17 cellular contexts compared by ENCODE assay signal in genomic region chr5:124972703-124973102, GRCh38.
"Had no signal": no experiment of that assay in that cellular context is flagged by ENCODE, and none has a peak within 500 bp of the region (broad histone marks: within the 10 kb centered on the region; RNA-seq: fewer than 3 reads in every experiment).

No MANE protein-coding gene starts in this region.

- H3K79me2 ChIP-seq: parathyroid adenoma had no signal

- H3K4me1 ChIP-seq: ascending aorta, breast epithelium, esophagus squamous epithelium, parathyroid adenoma, sigmoid colon, upper lobe of left lung had no signal

- H3K27ac ChIP-seq: ascending aorta, breast epithelium, esophagus squamous epithelium, parathyroid adenoma, sigmoid colon, thoracic aorta, upper lobe of left lung had no signal

- H3K36me3 ChIP-seq: ascending aorta, breast epithelium, esophagus squamous epithelium, sigmoid colon, thoracic aorta, upper lobe of left lung had no signal

- FAIRE-seq: endothelial cell of umbilical vein had no signal

- H2AFZ ChIP-seq: parathyroid adenoma had no signal

- H3K9me3 ChIP-seq: ascending aorta, esophagus squamous epithelium, mucosa of descending colon, sigmoid colon, thoracic aorta, upper lobe of left lung had no signal

- DNase-seq: activated CD4-positive, alpha-beta T cell treated with anti-CD3 and anti-CD28 coated beads, Interleukin-2, amount 50 U/mL, for 4 hours; activated effector memory CD4-positive, alpha-beta T cell treated with anti-CD3 and anti-CD28 coated beads, Interleukin-2, amount 50 U/mL, for 16 hours; activated T-cell treated with anti-CD3 and anti-CD28 coated beads, Interleukin-2, amount 50 U/mL, for 72 hours; effector CD8-positive, alpha-beta T cell; esophagus squamous epithelium; mucosa of descending colon; naive B cell; sigmoid colon; stimulated activated CD4-positive, alpha-beta T cell treated with anti-CD3 and anti-CD28 coated beads, Interleukin-4, amount 100 ng/mL, for 4 hours; T-helper 1 cell; T-helper 9 cell had no signal

- H3K9ac ChIP-seq: parathyroid adenoma had no signal

- H3K27me3 ChIP-seq: ascending aorta, breast epithelium, esophagus squamous epithelium, sigmoid colon, upper lobe of left lung had no signal

- H3K4me3 ChIP-seq: ascending aorta, breast epithelium, esophagus squamous epithelium, mucosa of descending colon, sigmoid colon, thoracic aorta, upper lobe of left lung had no signal
